1 cellular context compared by ENCODE assay signal in the genomic region with DNA sequence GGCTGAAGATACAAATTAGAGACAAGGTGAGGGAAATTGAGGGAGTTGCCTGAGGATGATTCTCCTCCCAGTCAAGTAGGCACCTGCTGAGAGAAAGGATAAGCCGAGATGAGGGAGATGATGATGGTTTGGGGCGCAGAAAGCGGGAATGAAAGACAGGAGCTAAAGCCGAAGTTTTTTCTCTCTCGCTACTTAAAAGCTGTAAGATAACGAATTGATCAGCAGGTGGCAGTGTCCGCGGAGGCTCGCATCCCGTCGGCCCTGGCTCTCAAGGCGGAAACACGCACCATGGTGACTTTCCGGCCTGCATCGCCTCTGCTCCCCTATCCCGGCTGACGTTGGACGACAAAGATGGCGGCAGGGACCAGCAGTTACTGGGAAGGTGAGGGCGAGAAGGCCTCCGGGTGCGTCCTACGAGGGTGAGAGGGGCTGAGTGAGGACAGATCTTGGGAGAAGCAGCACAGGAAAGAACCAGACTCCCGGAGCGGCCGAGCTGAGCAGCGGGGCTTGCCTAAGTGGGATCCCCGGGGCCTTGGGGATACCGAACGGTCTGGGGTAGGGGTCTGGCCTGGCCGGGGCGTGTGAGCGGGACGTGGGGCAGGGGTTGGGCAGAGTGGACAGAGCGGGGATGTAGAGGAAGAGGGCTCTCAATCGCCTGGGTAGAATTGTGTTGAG.
TF ChIP-seq lines count a peak whose summit lies in the region.

A gene (plus strand): TSS at position 326 of the 675 bp plus-strand sequence. CDS start 26 bp downstream, at position 352.

TF ChIP-seq in K562, 482 proteins besides CTCF, POLR2A, EP300 and RAD21 (continued from another document and continues in another):
- TF ChIP-seq, protein P1, sequence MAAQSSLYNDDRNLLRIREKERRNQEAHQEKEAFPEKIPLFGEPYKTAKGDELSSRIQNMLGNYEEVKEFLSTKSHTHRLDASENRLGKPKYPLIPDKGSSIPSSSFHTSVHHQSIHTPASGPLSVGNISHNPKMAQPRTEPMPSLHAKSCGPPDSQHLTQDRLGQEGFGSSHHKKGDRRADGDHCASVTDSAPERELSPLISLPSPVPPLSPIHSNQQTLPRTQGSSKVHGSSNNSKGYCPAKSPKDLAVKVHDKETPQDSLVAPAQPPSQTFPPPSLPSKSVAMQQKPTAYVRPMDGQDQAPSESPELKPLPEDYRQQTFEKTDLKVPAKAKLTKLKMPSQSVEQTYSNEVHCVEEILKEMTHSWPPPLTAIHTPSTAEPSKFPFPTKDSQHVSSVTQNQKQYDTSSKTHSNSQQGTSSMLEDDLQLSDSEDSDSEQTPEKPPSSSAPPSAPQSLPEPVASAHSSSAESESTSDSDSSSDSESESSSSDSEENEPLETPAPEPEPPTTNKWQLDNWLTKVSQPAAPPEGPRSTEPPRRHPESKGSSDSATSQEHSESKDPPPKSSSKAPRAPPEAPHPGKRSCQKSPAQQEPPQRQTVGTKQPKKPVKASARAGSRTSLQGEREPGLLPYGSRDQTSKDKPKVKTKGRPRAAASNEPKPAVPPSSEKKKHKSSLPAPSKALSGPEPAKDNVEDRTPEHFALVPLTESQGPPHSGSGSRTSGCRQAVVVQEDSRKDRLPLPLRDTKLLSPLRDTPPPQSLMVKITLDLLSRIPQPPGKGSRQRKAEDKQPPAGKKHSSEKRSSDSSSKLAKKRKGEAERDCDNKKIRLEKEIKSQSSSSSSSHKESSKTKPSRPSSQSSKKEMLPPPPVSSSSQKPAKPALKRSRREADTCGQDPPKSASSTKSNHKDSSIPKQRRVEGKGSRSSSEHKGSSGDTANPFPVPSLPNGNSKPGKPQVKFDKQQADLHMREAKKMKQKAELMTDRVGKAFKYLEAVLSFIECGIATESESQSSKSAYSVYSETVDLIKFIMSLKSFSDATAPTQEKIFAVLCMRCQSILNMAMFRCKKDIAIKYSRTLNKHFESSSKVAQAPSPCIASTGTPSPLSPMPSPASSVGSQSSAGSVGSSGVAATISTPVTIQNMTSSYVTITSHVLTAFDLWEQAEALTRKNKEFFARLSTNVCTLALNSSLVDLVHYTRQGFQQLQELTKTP (IDR thresholded peaks at IDR 0.05; ENCODE audit: low read depth in 1 of 2, partially characterized antibody in 2 of 2) = peak; percentile 33 to 38
- TF ChIP-seq FOXM1 (IDR thresholded peaks at IDR 0.05; ENCODE audit: low read depth) = no peak
- TF ChIP-seq FOXM1 (CRISPR knock-in tag; IDR thresholded peaks at IDR 0.05; ENCODE audit: low read depth) = no peak
- TF ChIP-seq, protein P2, sequence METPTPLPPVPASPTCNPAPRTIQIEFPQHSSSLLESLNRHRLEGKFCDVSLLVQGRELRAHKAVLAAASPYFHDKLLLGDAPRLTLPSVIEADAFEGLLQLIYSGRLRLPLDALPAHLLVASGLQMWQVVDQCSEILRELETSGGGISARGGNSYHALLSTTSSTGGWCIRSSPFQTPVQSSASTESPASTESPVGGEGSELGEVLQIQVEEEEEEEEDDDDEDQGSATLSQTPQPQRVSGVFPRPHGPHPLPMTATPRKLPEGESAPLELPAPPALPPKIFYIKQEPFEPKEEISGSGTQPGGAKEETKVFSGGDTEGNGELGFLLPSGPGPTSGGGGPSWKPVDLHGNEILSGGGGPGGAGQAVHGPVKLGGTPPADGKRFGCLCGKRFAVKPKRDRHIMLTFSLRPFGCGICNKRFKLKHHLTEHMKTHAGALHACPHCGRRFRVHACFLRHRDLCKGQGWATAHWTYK (CRISPR knock-in tag; IDR thresholded peaks at IDR 0.05) = no peak; the same call in 1 of the 2 replicates
- TF ChIP-seq, protein P3, sequence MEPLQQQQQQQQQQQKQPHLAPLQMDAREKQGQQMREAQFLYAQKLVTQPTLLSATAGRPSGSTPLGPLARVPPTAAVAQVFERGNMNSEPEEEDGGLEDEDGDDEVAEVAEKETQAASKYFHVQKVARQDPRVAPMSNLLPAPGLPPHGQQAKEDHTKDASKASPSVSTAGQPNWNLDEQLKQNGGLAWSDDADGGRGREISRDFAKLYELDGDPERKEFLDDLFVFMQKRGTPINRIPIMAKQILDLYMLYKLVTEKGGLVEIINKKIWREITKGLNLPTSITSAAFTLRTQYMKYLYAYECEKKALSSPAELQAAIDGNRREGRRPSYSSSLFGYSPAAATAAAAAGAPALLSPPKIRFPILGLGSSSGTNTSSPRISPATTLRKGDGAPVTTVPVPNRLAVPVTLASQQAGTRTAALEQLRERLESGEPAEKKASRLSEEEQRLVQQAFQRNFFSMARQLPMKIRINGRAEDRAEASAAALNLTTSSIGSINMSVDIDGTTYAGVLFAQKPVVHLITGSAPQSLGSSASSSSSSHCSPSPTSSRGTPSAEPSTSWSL (CRISPR knock-in tag; IDR thresholded peaks at IDR 0.05; ENCODE audit: borderline replicate concordance) = no peak
- peak; percentile 37 for TF ChIP-seq POU5F1 (IDR thresholded peaks at IDR 0.05; ENCODE audit: borderline replicate concordance, low read depth, low read length, partially characterized antibody)
- no peak for TF ChIP-seq RFX1 (IDR thresholded peaks at IDR 0.05)
- TF ChIP-seq, protein P4, sequence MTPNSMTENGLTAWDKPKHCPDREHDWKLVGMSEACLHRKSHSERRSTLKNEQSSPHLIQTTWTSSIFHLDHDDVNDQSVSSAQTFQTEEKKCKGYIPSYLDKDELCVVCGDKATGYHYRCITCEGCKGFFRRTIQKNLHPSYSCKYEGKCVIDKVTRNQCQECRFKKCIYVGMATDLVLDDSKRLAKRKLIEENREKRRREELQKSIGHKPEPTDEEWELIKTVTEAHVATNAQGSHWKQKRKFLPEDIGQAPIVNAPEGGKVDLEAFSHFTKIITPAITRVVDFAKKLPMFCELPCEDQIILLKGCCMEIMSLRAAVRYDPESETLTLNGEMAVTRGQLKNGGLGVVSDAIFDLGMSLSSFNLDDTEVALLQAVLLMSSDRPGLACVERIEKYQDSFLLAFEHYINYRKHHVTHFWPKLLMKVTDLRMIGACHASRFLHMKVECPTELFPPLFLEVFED (CRISPR knock-in tag; conservative IDR thresholded peaks at IDR 0.05) = 0 out of 2 replicates have a peak, but pooled peaks have one; percentile 59
- no peak for TF ChIP-seq ZNF766 (CRISPR knock-in tag; conservative IDR thresholded peaks at IDR 0.05)
- TF ChIP-seq ZNF644 (tag; IDR thresholded peaks at IDR 0.05; ENCODE audit: low read depth) = no peak
- TF ChIP-seq ZKSCAN1 (IDR thresholded peaks at IDR 0.05; ENCODE audit: low read depth, low read length) = no peak
- TF ChIP-seq, protein P5, sequence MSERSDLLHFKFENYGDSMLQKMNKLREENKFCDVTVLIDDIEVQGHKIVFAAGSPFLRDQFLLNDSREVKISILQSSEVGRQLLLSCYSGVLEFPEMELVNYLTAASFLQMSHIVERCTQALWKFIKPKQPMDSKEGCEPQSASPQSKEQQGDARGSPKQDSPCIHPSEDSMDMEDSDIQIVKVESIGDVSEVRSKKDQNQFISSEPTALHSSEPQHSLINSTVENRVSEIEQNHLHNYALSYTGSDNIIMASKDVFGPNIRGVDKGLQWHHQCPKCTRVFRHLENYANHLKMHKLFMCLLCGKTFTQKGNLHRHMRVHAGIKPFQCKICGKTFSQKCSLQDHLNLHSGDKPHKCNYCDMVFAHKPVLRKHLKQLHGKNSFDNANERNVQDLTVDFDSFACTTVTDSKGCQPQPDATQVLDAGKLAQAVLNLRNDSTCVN (CRISPR knock-in tag; IDR thresholded peaks at IDR 0.05) = no peak
- no peak for TF ChIP-seq ZBED1 (IDR thresholded peaks at IDR 0.05)
- peak; percentile 96 for TF ChIP-seq POLR2AphosphoS5 (IDR thresholded peaks at IDR 0.05; ENCODE audit: control insufficient read depth, insufficient read depth, low read depth, low read length)
- TF ChIP-seq CHCHD3 (CRISPR knock-in tag; IDR thresholded peaks at IDR 0.05) = no peak
- no peak for TF ChIP-seq ZSCAN29 (IDR thresholded peaks at IDR 0.05)
- no peak for TF ChIP-seq FOXJ3 (CRISPR knock-in tag; IDR thresholded peaks at IDR 0.05)
- no peak for TF ChIP-seq ZNF263 (CRISPR knock-in tag; IDR thresholded peaks at IDR 0.05; ENCODE audit: borderline replicate concordance)
- TF ChIP-seq ELF1 (tag; IDR thresholded peaks at IDR 0.05) = peak; percentile 85
- TF ChIP-seq ZNF175 (CRISPR knock-in tag; IDR thresholded peaks at IDR 0.05; ENCODE audit: low read depth) = 0 out of 2 replicates have a peak, but pooled peaks have one; percentile 37
- TF ChIP-seq C11orf30 (IDR thresholded peaks at IDR 0.05; ENCODE audit: low read depth) = peak; percentile 96
- peak; percentile 55; the same call in 1 of the 2 replicates for TF ChIP-seq ESRRA (IDR thresholded peaks at IDR 0.05; ENCODE audit: borderline replicate concordance, low read depth)
- TF ChIP-seq ZBTB1 (CRISPR knock-in tag; IDR thresholded peaks at IDR 0.05; ENCODE audit: borderline replicate concordance, low read depth) = no peak
- peak; percentile 78; the same call in 1 of the 2 replicates for TF ChIP-seq MBD2 (IDR thresholded peaks at IDR 0.05; ENCODE audit: borderline replicate concordance, low read depth)
- TF ChIP-seq ZC3H11A (IDR thresholded peaks at IDR 0.05; ENCODE audit: low read depth, low read length) = no peak
- no peak for TF ChIP-seq ZBTB8A (IDR thresholded peaks at IDR 0.05; ENCODE audit: partially characterized antibody)
- TF ChIP-seq, protein P6, sequence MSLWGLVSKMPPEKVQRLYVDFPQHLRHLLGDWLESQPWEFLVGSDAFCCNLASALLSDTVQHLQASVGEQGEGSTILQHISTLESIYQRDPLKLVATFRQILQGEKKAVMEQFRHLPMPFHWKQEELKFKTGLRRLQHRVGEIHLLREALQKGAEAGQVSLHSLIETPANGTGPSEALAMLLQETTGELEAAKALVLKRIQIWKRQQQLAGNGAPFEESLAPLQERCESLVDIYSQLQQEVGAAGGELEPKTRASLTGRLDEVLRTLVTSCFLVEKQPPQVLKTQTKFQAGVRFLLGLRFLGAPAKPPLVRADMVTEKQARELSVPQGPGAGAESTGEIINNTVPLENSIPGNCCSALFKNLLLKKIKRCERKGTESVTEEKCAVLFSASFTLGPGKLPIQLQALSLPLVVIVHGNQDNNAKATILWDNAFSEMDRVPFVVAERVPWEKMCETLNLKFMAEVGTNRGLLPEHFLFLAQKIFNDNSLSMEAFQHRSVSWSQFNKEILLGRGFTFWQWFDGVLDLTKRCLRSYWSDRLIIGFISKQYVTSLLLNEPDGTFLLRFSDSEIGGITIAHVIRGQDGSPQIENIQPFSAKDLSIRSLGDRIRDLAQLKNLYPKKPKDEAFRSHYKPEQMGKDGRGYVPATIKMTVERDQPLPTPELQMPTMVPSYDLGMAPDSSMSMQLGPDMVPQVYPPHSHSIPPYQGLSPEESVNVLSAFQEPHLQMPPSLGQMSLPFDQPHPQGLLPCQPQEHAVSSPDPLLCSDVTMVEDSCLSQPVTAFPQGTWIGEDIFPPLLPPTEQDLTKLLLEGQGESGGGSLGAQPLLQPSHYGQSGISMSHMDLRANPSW (CRISPR knock-in tag; IDR thresholded peaks at IDR 0.05) = no peak
- TF ChIP-seq SETDB1 (IDR thresholded peaks at IDR 0.05; ENCODE audit: low read length) = no peak
- no peak for TF ChIP-seq TCF3 (CRISPR knock-in tag; IDR thresholded peaks at IDR 0.05)
- TF ChIP-seq RBM25 (IDR thresholded peaks at IDR 0.05; ENCODE audit: low read depth, low read length, severe bottlenecking) = no peak
- no peak for TF ChIP-seq POLR3A (IDR thresholded peaks at IDR 0.05; ENCODE audit: borderline replicate concordance, extremely low read depth, insufficient read depth, insufficient read length)
- no peak for TF ChIP-seq RHOXF2B (CRISPR knock-in tag; conservative IDR thresholded peaks at IDR 0.05)
- TF ChIP-seq, protein P7, sequence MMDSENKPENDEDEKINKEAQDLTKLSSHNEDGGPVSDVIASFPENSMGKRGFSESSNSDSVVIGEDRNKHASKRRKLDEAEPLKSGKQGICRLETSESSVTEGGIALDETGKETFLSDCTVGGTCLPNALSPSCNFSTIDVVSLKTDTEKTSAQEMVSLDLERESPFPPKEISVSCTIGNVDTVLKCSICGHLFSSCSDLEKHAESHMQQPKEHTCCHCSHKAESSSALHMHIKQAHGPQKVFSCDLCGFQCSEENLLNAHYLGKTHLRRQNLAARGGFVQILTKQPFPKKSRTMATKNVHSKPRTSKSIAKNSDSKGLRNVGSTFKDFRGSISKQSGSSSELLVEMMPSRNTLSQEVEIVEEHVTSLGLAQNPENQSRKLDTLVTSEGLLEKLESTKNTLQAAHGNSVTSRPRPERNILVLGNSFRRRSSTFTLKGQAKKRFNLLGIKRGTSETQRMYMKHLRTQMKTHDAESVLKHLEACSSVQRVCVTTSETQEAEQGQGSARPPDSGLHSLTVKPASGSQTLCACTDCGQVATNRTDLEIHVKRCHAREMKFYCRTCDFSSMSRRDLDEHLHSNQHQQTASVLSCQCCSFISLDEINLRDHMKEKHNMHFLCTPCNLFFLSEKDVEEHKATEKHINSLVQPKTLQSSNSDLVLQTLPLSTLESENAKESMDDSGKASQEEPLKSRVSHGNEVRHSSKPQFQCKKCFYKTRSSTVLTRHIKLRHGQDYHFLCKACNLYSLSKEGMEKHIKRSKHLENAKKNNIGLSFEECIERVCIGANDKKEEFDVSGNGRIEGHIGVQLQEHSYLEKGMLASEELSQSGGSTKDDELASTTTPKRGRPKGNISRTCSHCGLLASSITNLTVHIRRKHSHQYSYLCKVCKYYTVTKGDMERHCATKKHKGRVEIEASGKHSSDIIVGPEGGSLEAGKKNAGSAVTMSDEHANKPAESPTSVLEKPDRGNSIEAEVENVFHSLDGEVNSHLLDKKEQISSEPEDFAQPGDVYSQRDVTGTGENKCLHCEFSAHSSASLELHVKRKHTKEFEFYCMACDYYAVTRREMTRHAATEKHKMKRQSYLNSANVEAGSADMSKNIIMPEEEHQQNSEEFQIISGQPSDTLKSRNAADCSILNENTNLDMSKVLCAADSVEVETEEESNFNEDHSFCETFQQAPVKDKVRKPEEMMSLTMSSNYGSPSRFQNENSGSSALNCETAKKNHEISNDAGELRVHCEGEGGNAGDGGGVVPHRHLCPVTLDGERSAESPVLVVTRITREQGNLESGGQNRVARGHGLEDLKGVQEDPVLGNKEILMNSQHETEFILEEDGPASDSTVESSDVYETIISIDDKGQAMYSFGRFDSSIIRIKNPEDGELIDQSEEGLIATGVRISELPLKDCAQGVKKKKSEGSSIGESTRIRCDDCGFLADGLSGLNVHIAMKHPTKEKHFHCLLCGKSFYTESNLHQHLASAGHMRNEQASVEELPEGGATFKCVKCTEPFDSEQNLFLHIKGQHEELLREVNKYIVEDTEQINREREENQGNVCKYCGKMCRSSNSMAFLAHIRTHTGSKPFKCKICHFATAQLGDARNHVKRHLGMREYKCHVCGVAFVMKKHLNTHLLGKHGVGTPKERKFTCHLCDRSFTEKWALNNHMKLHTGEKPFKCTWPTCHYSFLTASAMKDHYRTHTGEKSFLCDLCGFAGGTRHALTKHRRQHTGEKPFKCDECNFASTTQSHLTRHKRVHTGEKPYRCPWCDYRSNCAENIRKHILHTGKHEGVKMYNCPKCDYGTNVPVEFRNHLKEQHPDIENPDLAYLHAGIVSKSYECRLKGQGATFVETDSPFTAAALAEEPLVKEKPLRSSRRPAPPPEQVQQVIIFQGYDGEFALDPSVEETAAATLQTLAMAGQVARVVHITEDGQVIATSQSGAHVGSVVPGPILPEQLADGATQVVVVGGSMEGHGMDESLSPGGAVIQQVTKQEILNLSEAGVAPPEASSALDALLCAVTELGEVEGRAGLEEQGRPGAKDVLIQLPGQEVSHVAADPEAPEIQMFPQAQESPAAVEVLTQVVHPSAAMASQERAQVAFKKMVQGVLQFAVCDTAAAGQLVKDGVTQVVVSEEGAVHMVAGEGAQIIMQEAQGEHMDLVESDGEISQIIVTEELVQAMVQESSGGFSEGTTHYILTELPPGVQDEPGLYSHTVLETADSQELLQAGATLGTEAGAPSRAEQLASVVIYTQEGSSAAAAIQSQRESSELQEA (IDR thresholded peaks at IDR 0.05; ENCODE audit: low read depth) = no peak
